12 cellular contexts compared by ENCODE assay signal in genomic region chr2:152491139-152491472, GRCh38.
DNase-seq lines count a peak whose midpoint lies in the region; ATAC-seq and TF ChIP-seq lines count a peak whose summit lies in the region.
"Had no signal": no experiment of that assay in that cellular context is flagged by ENCODE, and none has a peak within 500 bp of the region (broad histone marks: within the 10 kb centered on the region; RNA-seq: fewer than 3 reads in every experiment).

No MANE protein-coding gene starts in this region.

- peak overlapping the region; percentile 42 to 60 (median 55) for H3K27ac ChIP-seq in esophagus muscularis mucosa (replicated peaks in 1 of 4)
- H3K27ac ChIP-seq in substantia nigra (ENCODE audit: low read depth, low read length, poor library complexity, severe bottlenecking), result peak overlapping the region; percentile 95
- H3K27ac ChIP-seq: KMS-11 had no signal

- ATAC-seq in GM18907 (IDR thresholded peaks at IDR 0.05; ENCODE audit: unreplicated experiment), result no peak
- ATAC-seq in GM19035 (IDR thresholded peaks at IDR 0.05; ENCODE audit: unreplicated experiment), result no peak
- ATAC-seq: CD8-positive, alpha-beta T cell had no signal

- intact Hi-C loops in esophagus muscularis mucosa (cut with DNase I), result no loop called here

- peak; percentile 66 for DNase-seq in NOMO-1 treated with DMSO at 0.1 percent for 48 hours (lab: John Stamatoyannopoulos, UW; ENCODE audit: unreplicated experiment)
- DNase-seq in esophagus muscularis mucosa (ENCODE audit: extremely low spot score), result no peak
- DNase-seq in medulla oblongata (ENCODE audit: extremely low spot score), result peak; percentile 80
- peak in 40 of 49 donors; percentile 10 to 73 (median 50) for DNase-seq in substantia nigra (lab: John Stamatoyannopoulos, UW)
- DNase-seq in kidney tubule cell (ENCODE audit: low spot score), result no peak
- DNase-seq in ACHN, result no peak
- DNase-seq: CD8-positive, alpha-beta T cell; stimulated activated CD4-positive, alpha-beta T cell treated with anti-CD3 and anti-CD28 coated beads, Interleukin-2, amount 100 ng/mL, for 48 hours had no signal

- peaks cover 4 to 40% (median 27%) of the 10 kb centered on the region in 4 donors for H3K4me1 ChIP-seq in esophagus muscularis mucosa

- H3K27me3 ChIP-seq in esophagus muscularis mucosa, result no peaks in the 10 kb centered on the region

- TF ChIP-seq EP300 in esophagus muscularis mucosa (IDR thresholded peaks at IDR 0.05), result no peak

- H3K4me3 ChIP-seq in esophagus muscularis mucosa, result no peak overlapping the region
- H3K4me3 ChIP-seq: thoracic aorta had no signal

- in situ Hi-C loops in ACHN (cut with HindIII; ENCODE audit: low pct_ligation_motif_present, low pct_unique_long_range_greater_than_20kb, low sequenced_read_pairs), result no loop called here

- no peak for TF ChIP-seq POLR2A in esophagus muscularis mucosa (IDR thresholded peaks at IDR 0.05; ENCODE audit: low read depth)

- no peaks in the 10 kb centered on the region for H3K9me3 ChIP-seq in esophagus muscularis mucosa
- H3K9me3 ChIP-seq: thoracic aorta had no signal

- no peak for TF ChIP-seq CTCF in esophagus muscularis mucosa (IDR thresholded peaks at IDR 0.05)

- WGBS in esophagus muscularis mucosa, result 13% methylated on average over 3 of the region's 3 CpGs

- no peaks in the 10 kb centered on the region for H3K36me3 ChIP-seq in esophagus muscularis mucosa
- H3K36me3 ChIP-seq: thoracic aorta had no signal

Comparison
In these comparisons a context has a peak if more than half of its experiments do, and no peak if none do; other contexts are left out.
1. DNase-seq: peak in NOMO-1 treated with DMSO at 0.1 percent for 48 hours (single experiment), medulla oblongata (single experiment) and substantia nigra (40 of 49); none in esophagus muscularis mucosa (single experiment), kidney tubule cell (single experiment) and ACHN (single experiment).